8 cellular contexts compared by ENCODE assay signal in the genomic region with DNA sequence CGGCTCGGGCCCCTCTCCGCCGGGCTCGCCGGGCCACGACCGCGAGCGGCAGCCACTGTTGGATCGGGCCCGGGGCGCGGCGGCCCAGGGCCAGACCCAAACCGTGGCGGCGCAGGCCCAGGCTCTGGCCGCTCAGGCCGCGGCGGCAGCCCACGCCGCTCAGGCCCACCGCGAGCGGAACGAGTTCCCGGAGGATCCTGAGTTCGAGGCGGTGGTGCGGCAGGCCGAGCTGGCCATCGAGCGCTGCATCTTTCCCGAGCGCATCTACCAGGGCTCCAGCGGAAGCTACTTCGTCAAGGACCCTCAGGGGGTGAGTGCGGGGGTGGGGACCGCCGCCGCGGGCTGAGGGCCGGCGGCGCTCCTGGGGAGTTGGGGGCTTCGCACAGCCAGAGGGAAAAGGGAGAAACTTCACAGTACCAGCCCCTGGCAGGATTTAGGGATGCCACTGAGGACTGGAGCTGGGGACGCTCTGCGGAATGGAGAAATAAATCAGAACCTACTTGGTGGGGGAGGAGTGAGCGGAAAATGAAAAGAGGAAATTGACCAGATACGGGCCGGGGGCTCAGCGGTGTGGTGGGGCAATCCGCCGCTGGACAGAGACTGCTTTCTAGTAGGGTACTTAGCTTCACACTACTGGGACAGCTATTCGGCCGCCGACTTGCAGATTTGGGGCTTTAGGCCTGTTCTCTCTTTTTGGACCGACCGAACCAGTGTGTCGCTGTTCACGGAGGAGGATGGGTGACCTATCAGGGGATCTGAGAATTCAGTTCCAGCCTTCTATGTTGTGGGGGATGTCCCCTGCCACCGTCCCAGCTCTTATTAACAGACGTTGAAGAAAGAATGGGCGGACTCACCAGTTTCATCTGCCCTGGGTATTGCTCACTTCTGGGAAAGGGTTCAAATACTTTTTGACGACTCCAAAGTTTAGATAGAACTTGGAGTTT. TPM values are rescaled to one million over a fixed set of nuclear protein-coding genes. Genes with fewer than 3 reads are reported as not detected.
DNase-seq lines count a peak whose midpoint lies in the region; ATAC-seq and TF ChIP-seq lines count a peak whose summit lies in the region.

No MANE protein-coding gene starts in this region.

- H3K9me3 Mint-ChIP-seq in MCF 10A (ENCODE audit: unreplicated experiment), result no peaks in the 10 kb centered on the region

- no peak overlapping the region for H2AFZ ChIP-seq in smooth muscle cell (ENCODE audit: low read depth)

- H3K9me3 ChIP-seq in Peyer's patch (no peaks in the 10 kb centered on the region), smooth muscle cell (replicated peaks; ENCODE audit: low read depth) (no peaks in the 10 kb centered on the region)

- no peaks in the 10 kb centered on the region for H3K27me3 Mint-ChIP-seq in MCF 10A (ENCODE audit: insufficient read depth, unreplicated experiment)

- H3K79me2 ChIP-seq in smooth muscle cell (ENCODE audit: low read depth), result peaks cover 49% of the 10 kb centered on the region

- no peaks in the 10 kb centered on the region for H3K27me3 ChIP-seq in Peyer's patch
- H3K27me3 ChIP-seq in smooth muscle cell (ENCODE audit: low read depth), result no peaks in the 10 kb centered on the region

- H3K36me3 ChIP-seq in Peyer's patch, result peaks cover 0 to 13% (median 0%) of the 10 kb centered on the region in 3 donors
- no peaks in the 10 kb centered on the region for H3K36me3 ChIP-seq in smooth muscle cell (ENCODE audit: low read depth)

- H3K27ac Mint-ChIP-seq in MCF 10A (ENCODE audit: low read depth, unreplicated experiment), result peak overlapping the region; percentile 10

- H3K4me1 ChIP-seq in Peyer's patch, result peaks cover 0 to 14% (median 0%) of the 10 kb centered on the region in 4 donors
- H3K4me1 ChIP-seq in smooth muscle cell (ENCODE audit: low read depth), result peaks cover 11% of the 10 kb centered on the region

- peaks cover 23% of the 10 kb centered on the region for H3K36me3 Mint-ChIP-seq in MCF 10A (ENCODE audit: insufficient read depth, unreplicated experiment)

- intact Hi-C loops in MCF 10A (cut with micrococcal nuclease), result loop anchor here (5.0 kb wide), 1 partner anchor 46 kb away; a partner anchor contains a TSS

- H3K4me1 Mint-ChIP-seq in MCF 10A (ENCODE audit: insufficient read depth, unreplicated experiment), result peaks cover 15% of the 10 kb centered on the region

- peak overlapping the region; percentile 83 to 93 (median 88) for H3K27ac ChIP-seq in Peyer's patch
- H3K27ac ChIP-seq in smooth muscle cell (ENCODE audit: low read depth), result peak overlapping the region; percentile 87

- TF ChIP-seq CTCF in Peyer's patch (IDR thresholded peaks at IDR 0.05) (no peak), MCF 10A (IDR thresholded peaks at IDR 0.05; ENCODE audit: unreplicated experiment) (no peak), smooth muscle cell (IDR thresholded peaks at IDR 0.05; ENCODE audit: borderline replicate concordance, insufficient read depth, poor library complexity, severe bottlenecking) (no peak)

- no peak for TF ChIP-seq POLR2A in Peyer's patch (IDR thresholded peaks at IDR 0.05)

- H3F3A ChIP-seq in smooth muscle cell (ENCODE audit: low read depth), result peaks cover 3% of the 10 kb centered on the region

- DNase-seq in SIG-M5 treated with dmso at 0.1 percent for 504 hours (lab: John Stamatoyannopoulos, UW; ENCODE audit: unreplicated experiment) (peak; percentile 29), SIG-M5 (lab: John Stamatoyannopoulos, UW) (no peak), Peyer's patch (peak in 2 of 3 donors; percentile 32 to 63), MCF 10A (ENCODE audit: unreplicated experiment) (peak; percentile 34), iris pigment epithelial cell (ENCODE audit: low read depth) (peak; percentile 60), smooth muscle cell (lab: John Stamatoyannopoulos, UW; ENCODE audit: unreplicated experiment) (peak; percentile 57), amniotic stem cell (lab: John Stamatoyannopoulos, UW) (no peak)

- 2% methylated on average over 60 of the region's 67 CpGs for WGBS in smooth muscle cell (ENCODE audit: low lambda C conversion rate)

- peak; percentile 9 for ATAC-seq in HG02981 (IDR thresholded peaks at IDR 0.05; ENCODE audit: unreplicated experiment)

- peak overlapping the region; percentile 93 for H3K9ac ChIP-seq in smooth muscle cell (ENCODE audit: low read depth)

- H4K20me1 ChIP-seq in smooth muscle cell (ENCODE audit: low read depth), result peaks cover 19% of the 10 kb centered on the region

- POLR2A ChIA-PET in MCF 10A (lab: Yijun Ruan, JAX), result interaction anchor here (0.5 to 3.9 kb wide), 48 partner anchors 9 to 308 kb away, joined by 3 to 57 read pairs (median 4); a partner anchor contains a TSS

- H3K4me3 ChIP-seq in Peyer's patch, result peak overlapping the region; percentile 79 to 97 (median 93)
- peak overlapping the region; percentile 98 for H3K4me3 ChIP-seq in smooth muscle cell

- CTCF ChIA-PET in MCF 10A (lab: Yijun Ruan, JAX), result interaction anchor here (0.6 to 1.6 kb wide), 4 partner anchors 10 to 177 kb away, joined by 3 to 5 read pairs (median 4); no protein-coding TSS in a partner anchor

- peak overlapping the region; percentile 87 for H3K4me3 Mint-ChIP-seq in MCF 10A (ENCODE audit: unreplicated experiment)

- peak overlapping the region; percentile 99 for H3K4me2 ChIP-seq in smooth muscle cell

- TSS peak; percentile 57 for BruUV-seq in MCF 10A (replicated peaks; lab: Mats Ljungman, UMichigan)

RNA-seq across cellular contexts. Expression of a gene that starts 0.7 kb away (rescaled TPM):
- 10 to 100 TPM; 11.6 to 23.5 (median 19.4) TPM for total RNA-seq in Peyer's patch
- 23.5 and 26.6 TPM in 2 replicates for total RNA-seq in MCF 10A (2022)
- total RNA-seq in smooth muscle cell, result 20.8 and 23.4 TPM in 2 replicates
- polyA plus RNA-seq in smooth muscle cell, result 20.4 and 21.0 TPM in 2 replicates

RNA-seq across cellular contexts. Expression of a gene that starts 7.8 kb away (rescaled TPM):
- 1 to 10 TPM in 1 of 4 donors, under 1 TPM in 2, not detected in 1; 0.35 to 1.4 (median 0.54) TPM for total RNA-seq in Peyer's patch
- total RNA-seq in MCF 10A (2022), result 14.2 and 14.5 TPM in 2 replicates
- 2.9 and 9.3 TPM in 2 replicates for total RNA-seq in smooth muscle cell
- 11.3 and 16.8 TPM in 2 replicates for polyA plus RNA-seq in smooth muscle cell

RNA-seq across cellular contexts. Expression of a gene that starts 45.9 kb away (rescaled TPM):
- total RNA-seq in Peyer's patch (10 to 100 TPM; 15.7 to 66.5 (median 47.4) TPM), MCF 10A (2022) (276 and 305 TPM in 2 replicates), smooth muscle cell (14.9 and 23.8 TPM in 2 replicates)
- polyA plus RNA-seq in smooth muscle cell, result 26.9 and 32.5 TPM in 2 replicates

RNA-seq across cellular contexts. Expression of a gene that starts 51.6 kb away (rescaled TPM):
- total RNA-seq in Peyer's patch (not detected), MCF 10A (2022) (0.26 TPM in 1 of 2 replicates, not detected in the other), smooth muscle cell (not detected in 2 replicates)
- polyA plus RNA-seq in smooth muscle cell, result not detected in 2 replicates

RNA-seq across cellular contexts. Expression of a gene that starts 57.0 kb away (rescaled TPM):
- total RNA-seq in Peyer's patch (under 1 TPM in 1 of 4 donors, not detected in 3; 0.40 TPM), MCF 10A (2022) (0.88 and 1.7 TPM in 2 replicates), smooth muscle cell (not detected in 2 replicates)
- 0.10 TPM in 1 of 2 replicates, not detected in the other for polyA plus RNA-seq in smooth muscle cell

Comparison
In these comparisons a context has a peak if more than half of its experiments do, and no peak if none do; other contexts are left out.
1. DNase-seq: peak in SIG-M5 treated with dmso at 0.1 percent for 504 hours (single experiment), Peyer's patch (2 of 3), MCF 10A (single experiment), iris pigment epithelial cell (single experiment) and smooth muscle cell (single experiment); none in SIG-M5 (single experiment) and amniotic stem cell (single experiment).